30 cellular contexts compared by ENCODE assay signal in the genomic region with DNA sequence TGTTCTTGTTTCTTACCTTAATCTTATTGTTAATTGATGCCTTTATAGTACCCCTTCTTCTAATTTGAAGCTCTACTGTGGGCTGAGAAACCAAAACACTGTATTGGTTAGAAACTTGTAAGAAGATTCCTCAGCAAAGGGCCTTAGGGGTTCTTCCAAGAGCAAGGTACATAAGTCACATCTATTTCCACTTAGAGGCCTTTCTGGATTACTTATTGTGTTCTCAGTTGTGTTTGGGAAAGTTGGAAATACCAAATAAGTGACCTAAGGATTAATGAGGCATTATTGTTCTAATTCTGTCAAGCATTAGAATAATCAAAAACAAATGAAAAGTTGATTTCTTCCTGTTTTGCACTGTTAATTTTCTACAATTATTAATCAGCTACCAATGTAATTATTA.
"Had no signal": no experiment of that assay in that cellular context is flagged by ENCODE, and none has a peak within 500 bp of the region (broad histone marks: within the 10 kb centered on the region; RNA-seq: fewer than 3 reads in every experiment).

No MANE protein-coding gene starts in this region.

- H3K36me3 ChIP-seq: adrenal gland had no signal

- H3K27ac Mint-ChIP-seq: activated CD4-positive, alpha-beta memory T cell treated with anti-CD3 and anti-CD28 coated beads for 36 hours; activated CD4-positive, alpha-beta T cell treated with anti-CD3 and anti-CD28 coated beads for 36 hours; activated CD4-positive, alpha-beta T cell treated with anti-CD3 and anti-CD28 coated beads, Interleukin-2, amount 10 ng/mL, durations not matched to agents 24 days and 14 days; activated CD8-positive, alpha-beta memory T cell treated with anti-CD3 and anti-CD28 coated beads, Interleukin-2, amount 10 ng/mL, durations not matched to agents 7 days and 5 days; activated CD8-positive, alpha-beta T cell treated with anti-CD3 and anti-CD28 coated beads, Interleukin-2, amount 10 ng/mL, durations not matched to agents 7 days and 5 days; activated naive CD4-positive, alpha-beta T cell treated with anti-CD3 and anti-CD28 coated beads for 36 hours; activated naive CD4-positive, alpha-beta T cell treated with anti-CD3 and anti-CD28 coated beads, Interleukin-2, amount 50 U/mL, for 24 hours; activated naive CD8-positive, alpha-beta T cell treated with anti-CD3 and anti-CD28 coated beads for 36 hours; activated naive CD8-positive, alpha-beta T cell treated with anti-CD3 and anti-CD28 coated beads, Interleukin-2, amount 50 U/mL, for 24 hours; activated T-helper 1 cell treated with anti-CD3 and anti-CD28 coated beads, Interleukin-12 subunit alpha, Interleukin-12 subunit beta, Interleukin-2, Interleukin-4 antibody, amounts not matched to agents 30 ng/mL and 10 ng/mL and 1 ng/mL, durations not matched to agents 14 hours and 24 hours and 36 hours; activated T-helper 2 cell treated with anti-CD3 and anti-CD28 coated beads, Interferon-gamma antibody, Interleukin-2, Interleukin-4, amounts not matched to agents 10 μg/mL and 5 μg/mL and 100 μg/mL, durations not matched to agents 14 hours and 24 hours and 36 hours; effector memory CD8-positive, alpha-beta T cell had no signal

- H3K9me3 Mint-ChIP-seq: activated CD4-positive, alpha-beta T cell treated with anti-CD3 and anti-CD28 coated beads, Interleukin-2, amount 10 ng/mL, durations not matched to agents 24 days and 14 days; activated naive CD4-positive, alpha-beta T cell treated with anti-CD3 and anti-CD28 coated beads, Interleukin-2, amount 50 U/mL, for 24 hours; activated naive CD8-positive, alpha-beta T cell treated with anti-CD3 and anti-CD28 coated beads, Interleukin-2, amount 50 U/mL, for 24 hours; activated T-helper 1 cell treated with anti-CD3 and anti-CD28 coated beads, Interleukin-12 subunit alpha, Interleukin-12 subunit beta, Interleukin-2, Interleukin-4 antibody, amounts not matched to agents 30 ng/mL and 10 ng/mL and 1 ng/mL, durations not matched to agents 14 hours and 24 hours and 36 hours; activated T-helper 2 cell treated with anti-CD3 and anti-CD28 coated beads, Interferon-gamma antibody, Interleukin-2, Interleukin-4, amounts not matched to agents 10 μg/mL and 5 μg/mL and 100 μg/mL, durations not matched to agents 14 hours and 24 hours and 36 hours; effector memory CD8-positive, alpha-beta T cell had no signal

- ATAC-seq: activated CD4-positive, alpha-beta T cell treated with anti-CD3 and anti-CD28 coated beads for 36 hours; activated CD8-positive, alpha-beta memory T cell treated with anti-CD3 and anti-CD28 coated beads, Interleukin-2, amount 10 ng/mL, durations not matched to agents 7 days and 5 days; activated CD8-positive, alpha-beta T cell treated with anti-CD3 and anti-CD28 coated beads, Interleukin-2, amount 10 ng/mL, durations not matched to agents 7 days and 5 days; activated naive CD8-positive, alpha-beta T cell treated with anti-CD3 and anti-CD28 coated beads, Interleukin-2, amount 50 U/mL, for 24 hours; body of pancreas; effector memory CD8-positive, alpha-beta T cell had no signal

- H3K4me1 Mint-ChIP-seq: activated CD4-positive, alpha-beta T cell treated with anti-CD3 and anti-CD28 coated beads for 36 hours had no signal

- H3K27me3 ChIP-seq: adrenal gland, body of pancreas had no signal

- H3K4me1 ChIP-seq: adrenal gland, body of pancreas had no signal

- H3K27me3 Mint-ChIP-seq: activated CD4-positive, alpha-beta memory T cell treated with anti-CD3 and anti-CD28 coated beads for 36 hours; activated CD4-positive, alpha-beta T cell treated with anti-CD3 and anti-CD28 coated beads for 36 hours; activated CD4-positive, alpha-beta T cell treated with anti-CD3 and anti-CD28 coated beads, Interleukin-2, amount 10 ng/mL, durations not matched to agents 24 days and 14 days; activated CD8-positive, alpha-beta memory T cell treated with anti-CD3 and anti-CD28 coated beads, Interleukin-2, amount 10 ng/mL, durations not matched to agents 7 days and 5 days; activated naive CD4-positive, alpha-beta T cell treated with anti-CD3 and anti-CD28 coated beads, Interleukin-2, amount 50 U/mL, for 24 hours; activated naive CD8-positive, alpha-beta T cell treated with anti-CD3 and anti-CD28 coated beads for 36 hours; activated naive CD8-positive, alpha-beta T cell treated with anti-CD3 and anti-CD28 coated beads, Interleukin-2, amount 50 U/mL, for 24 hours; effector memory CD8-positive, alpha-beta T cell had no signal

- H3K9me3 ChIP-seq: adrenal gland, body of pancreas had no signal

- H3K4me3 Mint-ChIP-seq: activated CD4-positive, alpha-beta memory T cell treated with anti-CD3 and anti-CD28 coated beads for 36 hours; activated CD4-positive, alpha-beta T cell treated with anti-CD3 and anti-CD28 coated beads for 36 hours; activated CD4-positive, alpha-beta T cell treated with anti-CD3 and anti-CD28 coated beads, Interleukin-2, amount 10 ng/mL, durations not matched to agents 24 days and 14 days; activated CD8-positive, alpha-beta memory T cell treated with anti-CD3 and anti-CD28 coated beads, Interleukin-2, amount 10 ng/mL, durations not matched to agents 7 days and 5 days; activated CD8-positive, alpha-beta T cell treated with anti-CD3 and anti-CD28 coated beads, Interleukin-2, amount 10 ng/mL, durations not matched to agents 7 days and 5 days; activated naive CD4-positive, alpha-beta T cell treated with anti-CD3 and anti-CD28 coated beads for 36 hours; activated naive CD4-positive, alpha-beta T cell treated with anti-CD3 and anti-CD28 coated beads, Interleukin-2, amount 50 U/mL, for 24 hours; activated naive CD8-positive, alpha-beta T cell treated with anti-CD3 and anti-CD28 coated beads for 36 hours; activated naive CD8-positive, alpha-beta T cell treated with anti-CD3 and anti-CD28 coated beads, Interleukin-2, amount 50 U/mL, for 24 hours; activated T-helper 1 cell treated with anti-CD3 and anti-CD28 coated beads, Interleukin-12 subunit alpha, Interleukin-12 subunit beta, Interleukin-2, Interleukin-4 antibody, amounts not matched to agents 30 ng/mL and 10 ng/mL and 1 ng/mL, durations not matched to agents 14 hours and 24 hours and 36 hours; effector memory CD8-positive, alpha-beta T cell had no signal

- FAIRE-seq: colon, frontal cortex had no signal

- H3K27ac ChIP-seq: adrenal gland, body of pancreas had no signal

- DNase-seq: activated CD4-positive, alpha-beta memory T cell treated with anti-CD3 and anti-CD28 coated beads for 36 hours; activated CD4-positive, alpha-beta T cell treated with anti-CD3 and anti-CD28 coated beads for 36 hours; activated CD4-positive, alpha-beta T cell treated with anti-CD3 and anti-CD28 coated beads, Interleukin-2, amount 10 ng/mL, durations not matched to agents 24 days and 14 days; activated CD4-positive, CD25-positive, alpha-beta regulatory T cell; activated CD4-positive, CD25-positive, alpha-beta regulatory T cell treated with anti-CD3 and anti-CD28 coated beads, Interleukin-2, amount 50 U/mL, for 72 hours; activated CD8-positive, alpha-beta memory T cell treated with anti-CD3 and anti-CD28 coated beads, Interleukin-2, amount 10 ng/mL, durations not matched to agents 7 days and 5 days; activated CD8-positive, alpha-beta memory T cell treated with anti-CD3 and anti-CD28 coated beads, Interleukin-2, amount 50 U/mL, for 4 hours; activated CD8-positive, alpha-beta T cell treated with anti-CD3 and anti-CD28 coated beads, Interleukin-2, amount 10 ng/mL, durations not matched to agents 7 days and 5 days; activated effector memory CD4-positive, alpha-beta T cell treated with anti-CD3 and anti-CD28 coated beads, Interleukin-2, amount 50 U/mL, for 16 hours; activated naive CD4-positive, alpha-beta T cell treated with anti-CD3 and anti-CD28 coated beads for 36 hours; activated naive CD8-positive, alpha-beta T cell treated with anti-CD3 and anti-CD28 coated beads for 36 hours; activated naive CD8-positive, alpha-beta T cell treated with anti-CD3 and anti-CD28 coated beads, Interleukin-2, amount 50 U/mL, for 24 hours; activated T-cell treated with anti-CD3 and anti-CD28 coated beads, Interleukin-2, amount 50 U/mL, for 1 hour; activated T-cell treated with anti-CD3 and anti-CD28 coated beads, Interleukin-2, amount 50 U/mL, for 48 hours; adrenal gland; amygdala; aorta; body of pancreas; caudate nucleus; cortex of kidney; dermis blood vessel endothelial cell; effector CD4-positive, alpha-beta T cell; effector memory CD8-positive, alpha-beta T cell; foreskin fibroblast; T-helper 2 cell had no signal

- H3K4me3 ChIP-seq: adrenal gland, body of pancreas had no signal
